In the genomic region with DNA sequence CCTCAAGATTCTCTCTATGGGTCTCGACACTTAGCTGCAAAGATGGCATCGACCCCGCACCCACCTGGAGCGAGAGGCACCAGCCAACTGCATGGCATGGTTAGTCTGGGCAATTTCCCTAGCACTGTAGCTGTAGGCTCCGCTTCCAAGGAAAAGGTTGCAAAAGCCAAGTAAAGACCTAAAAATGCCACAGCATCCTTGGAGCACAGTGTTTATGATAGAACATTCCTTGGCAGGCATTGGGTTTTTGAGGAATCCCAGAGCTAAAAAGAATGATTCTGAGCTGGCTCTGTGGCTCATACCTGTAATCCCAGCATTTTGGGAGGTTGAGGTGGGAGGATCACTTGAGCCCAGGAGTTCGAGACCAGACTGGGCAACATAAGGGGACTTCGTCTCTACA, we compare ENCODE assay signal across 16 cellular contexts. TPM values are rescaled to one million over a fixed set of nuclear protein-coding genes. Genes with fewer than 3 reads are reported as not detected.
"Had no signal": no experiment of that assay in that cellular context is flagged by ENCODE, and none has a peak within 500 bp of the region (broad histone marks: within the 10 kb centered on the region; RNA-seq: fewer than 3 reads in every experiment).

No MANE protein-coding gene starts in this region.

- DNase-seq: activated B cell treated with CpG ODN at 0.5 μM for 24 hours; activated CD4-positive, alpha-beta T cell treated with anti-CD3 and anti-CD28 coated beads, Interleukin-2, amount 50 U/mL, for 1 hour; activated CD8-positive, alpha-beta memory T cell treated with anti-CD3 and anti-CD28 coated beads for 24 hours; activated gamma-delta T cell treated with Interleukin-2 at 50 U/mL for 16 hours; right lobe of liver; spleen; T-helper 2 cell had no signal

- H3K4me1 Mint-ChIP-seq: endodermal cell, neural progenitor cell had no signal

- H3K4me3 Mint-ChIP-seq: activated B cell treated with CpG ODN at 0.5 μM for 24 hours, endodermal cell, mesothelial cell of epicardium, neural progenitor cell had no signal

- H3K4me2 ChIP-seq: neural progenitor cell had no signal

- H2AFZ ChIP-seq: neural progenitor cell had no signal

- H3K9me3 Mint-ChIP-seq: activated B cell treated with CpG ODN at 0.5 μM for 24 hours, endodermal cell, mesothelial cell of epicardium, neural progenitor cell had no signal

- H3K4me1 ChIP-seq: gastroesophageal sphincter, neural progenitor cell, right lobe of liver had no signal

- FAIRE-seq: astrocyte, islet of Langerhans, TTC549 had no signal

- H3K27ac ChIP-seq: gastroesophageal sphincter, neural progenitor cell, right lobe of liver, spleen had no signal

- H3K27me3 Mint-ChIP-seq: activated B cell treated with CpG ODN at 0.5 μM for 24 hours had no signal

- H3K9me3 ChIP-seq: gastroesophageal sphincter, right lobe of liver, spleen had no signal

- H3K4me3 ChIP-seq: gastroesophageal sphincter, lung, neural progenitor cell, right lobe of liver, spleen had no signal

- H3K36me3 Mint-ChIP-seq: mesothelial cell of epicardium, neural progenitor cell had no signal

- H3K36me3 ChIP-seq: gastroesophageal sphincter, neural progenitor cell, right lobe of liver had no signal

- H3K27me3 ChIP-seq: gastroesophageal sphincter, neural progenitor cell, right lobe of liver, spleen had no signal

- H3K9ac ChIP-seq: neural progenitor cell had no signal

- H3K27ac Mint-ChIP-seq: activated B cell treated with CpG ODN at 0.5 μM for 24 hours, endodermal cell, mesothelial cell of epicardium, neural progenitor cell had no signal

RNA-seq across cellular contexts. Expression of gene QPCT, which starts 22.9 kb away (rescaled TPM):
- total RNA-seq: osteocyte had no signal
